In the genomic region with DNA sequence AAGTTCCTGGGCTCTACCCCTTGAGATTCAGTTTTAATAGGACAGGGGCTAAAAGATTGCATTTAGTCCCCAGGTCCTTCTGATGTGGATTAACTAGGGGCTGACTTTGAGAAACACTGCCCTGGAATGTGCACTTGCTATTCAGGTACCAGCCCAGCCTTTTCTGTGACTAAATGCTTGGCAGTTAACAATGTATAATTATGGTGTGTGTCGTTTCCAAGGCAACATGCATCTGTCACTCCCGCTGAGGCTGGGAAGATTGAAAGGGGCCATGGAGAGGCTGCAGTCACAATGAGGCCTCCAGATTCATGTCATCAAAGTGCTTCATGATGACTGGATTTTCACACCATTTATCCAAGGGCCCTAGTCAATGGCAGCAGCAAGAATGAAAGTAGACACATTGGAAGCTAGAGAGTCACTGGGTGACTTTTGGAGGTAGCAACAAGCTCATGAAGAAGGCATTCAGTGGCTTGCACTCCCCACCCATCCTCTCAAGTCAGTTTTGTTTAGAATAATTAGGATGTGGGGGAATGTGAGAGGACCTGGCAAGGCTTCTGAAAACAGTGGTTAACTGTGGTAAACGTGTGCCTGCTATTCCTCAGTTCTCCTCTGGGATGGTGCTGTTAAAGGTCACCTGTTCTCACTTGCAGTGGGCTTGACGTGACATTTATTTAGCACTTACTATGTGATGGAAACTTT, we compare ENCODE assay signal across 8 cellular contexts. TPM values are rescaled to one million over a fixed set of nuclear protein-coding genes. Genes with fewer than 3 reads are reported as not detected.
A peak's percentile ranks its signal among the peaks of the same experiment; 100 is the strongest.
DNase-seq lines count a peak whose midpoint lies in the region; ATAC-seq and FAIRE-seq lines count a peak whose summit lies in the region.

No MANE protein-coding gene starts in this region.

- FAIRE-seq in GM19239 (lab: Jason Lieb, UNC) = no peak

- DNase-seq in NCI-H2196 (lab: John Stamatoyannopoulos, UW; ENCODE audit: unreplicated experiment) (peak; percentile 32), NCI-H2196 treated with DMSO at 0.1 percent for 48 hours (lab: John Stamatoyannopoulos, UW; ENCODE audit: unreplicated experiment) (no peak), NCI-H446 treated with DMSO at 0.1 percent for 48 hours (lab: John Stamatoyannopoulos, UW) (peak; percentile 47), putamen (ENCODE audit: low spot score) (peak; percentile 27), GM19239 (ENCODE audit: insufficient read length, low spot score) (no peak), mucosa of gallbladder (ENCODE audit: low spot score) (no peak)

- peak; percentile 62 for ATAC-seq in esophagus mucosa
- ATAC-seq in GM21528 (IDR thresholded peaks at IDR 0.05; ENCODE audit: low FRiP score, unreplicated experiment) = no peak

RNA-seq across cellular contexts. Expression of a gene that starts 28.3 kb away (rescaled TPM):
- total RNA-seq in esophagus mucosa (9.8 TPM), mucosa of gallbladder (56.0 TPM)

Comparison
In these comparisons a context has a peak if more than half of its experiments do, and no peak if none do; other contexts are left out.
1. DNase-seq: peak in NCI-H2196 (single experiment), NCI-H446 treated with DMSO at 0.1 percent for 48 hours (single experiment) and putamen (single experiment); none in NCI-H2196 treated with DMSO at 0.1 percent for 48 hours (single experiment), GM19239 (single experiment) and mucosa of gallbladder (single experiment).